8 cellular contexts compared by ENCODE assay signal in the genomic region with DNA sequence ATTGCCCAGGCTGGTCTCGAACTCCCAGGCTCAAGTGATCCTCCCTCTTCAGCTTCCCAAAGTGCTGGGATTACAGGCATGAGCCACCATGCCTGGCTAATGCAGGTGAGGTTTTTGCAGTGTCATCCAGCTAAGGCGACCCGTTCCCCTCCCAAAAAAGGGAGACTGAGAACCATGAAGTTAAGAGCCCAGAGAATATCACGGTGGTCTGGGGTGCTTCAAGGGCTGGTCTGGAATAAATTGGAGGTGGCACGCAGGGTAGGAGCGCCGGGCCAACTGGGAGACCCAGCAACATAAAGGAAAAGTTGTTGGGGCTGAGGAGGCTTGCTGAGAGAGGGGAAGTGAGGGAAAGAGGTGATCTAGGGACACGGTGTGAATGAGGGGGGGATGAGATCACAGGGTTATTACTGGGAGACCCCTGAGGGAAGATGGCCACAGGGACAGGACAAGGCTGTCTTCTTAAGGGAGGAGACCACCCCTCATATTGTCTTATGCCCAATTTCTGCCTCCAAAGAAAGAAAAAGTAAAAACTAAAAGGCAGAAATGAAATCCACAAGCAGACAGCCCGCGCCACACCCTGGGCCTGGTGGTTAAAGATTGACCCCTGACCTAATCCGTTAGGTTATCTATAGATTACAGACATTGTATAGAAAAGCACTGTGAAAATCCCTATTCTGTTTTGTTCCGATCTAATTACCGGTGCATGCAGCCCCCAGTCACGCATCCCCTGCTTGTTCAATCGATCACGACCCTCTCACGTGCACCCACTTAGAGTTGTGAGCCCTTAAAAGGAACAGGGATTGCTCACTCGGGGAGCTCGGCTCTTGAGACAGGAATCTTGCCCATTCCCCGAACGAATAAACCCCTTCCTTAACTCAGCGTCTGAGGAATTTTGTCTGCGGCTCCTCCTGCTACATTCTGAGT. TPM values are rescaled to one million over a fixed set of nuclear protein-coding genes. Genes with fewer than 3 reads are reported as not detected.
A peak's percentile ranks its signal among the peaks of the same experiment; 100 is the strongest.
DNase-seq lines count a peak whose midpoint lies in the region; ATAC-seq and TF ChIP-seq lines count a peak whose summit lies in the region.
"Not testable (repeated sequence)": the region's sequence is repeated elsewhere in the genome, so short reads cannot be mapped to it uniquely, and the experiment has no call there.
"Had no signal": no experiment of that assay in that cellular context is flagged by ENCODE, and none has a peak within 500 bp of the region (broad histone marks: within the 10 kb centered on the region; RNA-seq: fewer than 3 reads in every experiment).

No MANE protein-coding gene starts in this region.

- H4K8ac ChIP-seq in mesendoderm (ENCODE audit: low read depth, low read length) = not testable (repeated sequence)

- peak overlapping the region; percentile 1 for H3K4me2 ChIP-seq in mesendoderm (ENCODE audit: low read length)

- peak overlapping the region; percentile 96 for H3K27ac Mint-ChIP-seq in Calu3 (ENCODE audit: unreplicated experiment)
- not testable (repeated sequence) for H3K27ac Mint-ChIP-seq in activated T-cell treated with anti-CD3 and anti-CD28 coated beads, Interleukin-2, amount 50 U/mL, for 72 hours
- peak overlapping the region; percentile 100 for H3K27ac Mint-ChIP-seq in endodermal cell
- H3K27ac Mint-ChIP-seq in stimulated activated memory B cell treated with anti-CD40 and anti-IgM and Interleukin-4, amounts not matched to agents 10 μg/mL and 1 μg/mL and 100 μg/mL, for 72 hours = peak overlapping the region; percentile 92

- ATAC-seq in activated T-cell treated with anti-CD3 and anti-CD28 coated beads, Interleukin-2, amount 50 U/mL, for 72 hours (replicated peaks in 1 of 2); stimulated activated memory B cell treated with anti-CD40 and anti-IgM and Interleukin-4, amounts not matched to agents 10 μg/mL and 1 μg/mL and 100 μg/mL, for 72 hours: not testable (repeated sequence)

- H3K36me3 Mint-ChIP-seq in Calu3 (ENCODE audit: insufficient read depth, unreplicated experiment) (peaks cover 21% of the 10 kb centered on the region), endodermal cell (ENCODE audit: low read depth) (peaks cover 29% of the 10 kb centered on the region)
- not testable (repeated sequence) for H3K36me3 Mint-ChIP-seq in activated T-cell treated with anti-CD3 and anti-CD28 coated beads, Interleukin-2, amount 50 U/mL, for 72 hours (ENCODE audit: insufficient read depth in 2 of 2); stimulated activated memory B cell treated with anti-CD40 and anti-IgM and Interleukin-4, amounts not matched to agents 10 μg/mL and 1 μg/mL and 100 μg/mL, for 72 hours

- peaks cover 37% of the 10 kb centered on the region for H3K4me1 Mint-ChIP-seq in Calu3 (ENCODE audit: low read depth, unreplicated experiment)
- peaks cover 19% of the 10 kb centered on the region for H3K4me1 Mint-ChIP-seq in activated T-cell treated with anti-CD3 and anti-CD28 coated beads, Interleukin-2, amount 50 U/mL, for 72 hours (ENCODE audit: low read depth)
- H3K4me1 Mint-ChIP-seq in endodermal cell = peaks cover 31% of the 10 kb centered on the region
- H3K4me1 Mint-ChIP-seq in stimulated activated memory B cell treated with anti-CD40 and anti-IgM and Interleukin-4, amounts not matched to agents 10 μg/mL and 1 μg/mL and 100 μg/mL, for 72 hours = peaks cover 23% of the 10 kb centered on the region

- not testable (repeated sequence) for H3K9me3 Mint-ChIP-seq in Calu3 (ENCODE audit: low read depth, unreplicated experiment); activated T-cell treated with anti-CD3 and anti-CD28 coated beads, Interleukin-2, amount 50 U/mL, for 72 hours; endodermal cell; stimulated activated memory B cell treated with anti-CD40 and anti-IgM and Interleukin-4, amounts not matched to agents 10 μg/mL and 1 μg/mL and 100 μg/mL, for 72 hours

- not testable (repeated sequence) for H2BK15ac ChIP-seq in mesendoderm (replicated peaks; ENCODE audit: low read depth)

- H4K5ac ChIP-seq in mesendoderm (ENCODE audit: low read length) = not testable (repeated sequence)

- H3K27me3 ChIP-seq in endodermal cell (ENCODE audit: control insufficient read depth, insufficient read depth, low read length, poor library complexity, severe bottlenecking); mesendoderm (ENCODE audit: insufficient read depth, low read length, poor library complexity): not testable (repeated sequence)

- H3K27ac ChIP-seq in endodermal cell (ENCODE audit: low read depth, low read length) = peak overlapping the region; percentile 32
- H3K27ac ChIP-seq in mesendoderm (ENCODE audit: low read depth, low read length) = peak overlapping the region; percentile 79

- H3K56ac ChIP-seq in mesendoderm (ENCODE audit: low read length) = peak overlapping the region; percentile 89

- CTCF ChIA-PET in Calu3 (lab: Charles Lee) = not testable (repeated sequence)

- not testable (repeated sequence) for H3K23ac ChIP-seq in mesendoderm (ENCODE audit: low read length)

- peak overlapping the region; percentile 5 for H3K4ac ChIP-seq in mesendoderm (ENCODE audit: low read depth, low read length)

- not testable (repeated sequence) for H2BK5ac ChIP-seq in mesendoderm (ENCODE audit: low read length)

- not testable (repeated sequence) for H3K27me3 Mint-ChIP-seq in Calu3 (ENCODE audit: unreplicated experiment); endodermal cell (ENCODE audit: insufficient read depth)
- peaks cover 31% of the 10 kb centered on the region for H3K27me3 Mint-ChIP-seq in activated T-cell treated with anti-CD3 and anti-CD28 coated beads, Interleukin-2, amount 50 U/mL, for 72 hours (ENCODE audit: low read depth)
- peaks cover 43% of the 10 kb centered on the region for H3K27me3 Mint-ChIP-seq in stimulated activated memory B cell treated with anti-CD40 and anti-IgM and Interleukin-4, amounts not matched to agents 10 μg/mL and 1 μg/mL and 100 μg/mL, for 72 hours

- TF ChIP-seq CTCF in Calu3 (IDR thresholded peaks at IDR 0.05; ENCODE audit: unreplicated experiment); endodermal cell (conservative IDR thresholded peaks at IDR 0.05): not testable (repeated sequence)

- not testable (repeated sequence) for H3K79me2 ChIP-seq in mesendoderm (ENCODE audit: control insufficient read depth, insufficient read depth, low read length)

- intact Hi-C loops in Calu3 (cut with micrococcal nuclease; ENCODE audit: unreplicated experiment) = not testable (repeated sequence)

- not testable (repeated sequence) for DNase-seq in Calu3; activated T-cell treated with anti-CD3 and anti-CD28 coated beads, Interleukin-2, amount 50 U/mL, for 72 hours; mesendoderm
- peak; percentile 75 for DNase-seq in OCI-M2 (lab: John Stamatoyannopoulos, UW; ENCODE audit: unreplicated experiment)
- DNase-seq in endodermal cell = peak; percentile 61

- H3K79me1 ChIP-seq in mesendoderm (ENCODE audit: low read length) = not testable (repeated sequence)

- not testable (repeated sequence) for H2BK120ac ChIP-seq in mesendoderm (ENCODE audit: low read depth, low read length)

- H3K9me3 ChIP-seq in endodermal cell (ENCODE audit: control insufficient read depth, low read length) = not testable (repeated sequence)

- H3K9ac ChIP-seq in endodermal cell (ENCODE audit: extremely low read depth, low read length, poor library complexity, severe bottlenecking) (peak overlapping the region; percentile 90), mesendoderm (ENCODE audit: low read length) (peak overlapping the region; percentile 67)

- 45 to 67% methylated on average over 17 to 22 of the region's 23 CpGs for WGBS in endodermal cell (ENCODE audit: insufficient coverage in 1 of 2, insufficient read length in 1 of 2), 2 experiments
- no CpG with 5 or more reads among the region's 23 CpGs for whole genome bisulfite sequencing in mesendoderm (ENCODE audit: extremely low coverage, insufficient coverage, low lambda C conversion rate)

- peak overlapping the region; percentile 92 for H3K4me3 Mint-ChIP-seq in Calu3 (ENCODE audit: low read depth, unreplicated experiment)
- H3K4me3 Mint-ChIP-seq in activated T-cell treated with anti-CD3 and anti-CD28 coated beads, Interleukin-2, amount 50 U/mL, for 72 hours = peak overlapping the region; percentile 98 to 99
- peak overlapping the region; percentile 98 for H3K4me3 Mint-ChIP-seq in endodermal cell
- peak overlapping the region; percentile 92 for H3K4me3 Mint-ChIP-seq in stimulated activated memory B cell treated with anti-CD40 and anti-IgM and Interleukin-4, amounts not matched to agents 10 μg/mL and 1 μg/mL and 100 μg/mL, for 72 hours

- H3K18ac ChIP-seq in mesendoderm (ENCODE audit: low read length) = peak overlapping the region; percentile 19

- H3K36me3 ChIP-seq in endodermal cell (ENCODE audit: control insufficient read depth, insufficient read depth, low read length) = peaks cover 22% of the 10 kb centered on the region
- not testable (repeated sequence) for H3K36me3 ChIP-seq in mesendoderm (ENCODE audit: control insufficient read depth, insufficient read depth, low read length)

- H3K4me1 ChIP-seq in endodermal cell (ENCODE audit: control insufficient read depth, insufficient read depth, low read length); mesendoderm (ENCODE audit: control insufficient read depth, low read depth, low read length): not testable (repeated sequence)

- not testable (repeated sequence) for BruUV-seq in Calu3 (replicated peaks; lab: Mats Ljungman, UMichigan)

- H3K4me3 ChIP-seq in endodermal cell (ENCODE audit: low read length) = peak overlapping the region; percentile 89
- not testable (repeated sequence) for H3K4me3 ChIP-seq in mesendoderm (ENCODE audit: low read length)

- not testable (repeated sequence) for H2AK5ac ChIP-seq in mesendoderm (ENCODE audit: low read length)

RNA-seq across cellular contexts. Expression of gene APOC1, which starts 0.6 kb away (rescaled TPM):
- total RNA-seq in Calu3 (2022) (4.7 and 5.0 TPM in 2 replicates), endodermal cell (1,000 to 10,000 TPM in 1 of 2 donors, 100 to 1,000 TPM in 1; 914 to 1,040 TPM)
- not detected for total RNA-seq in activated T-cell treated with anti-CD3 and anti-CD28 coated beads, Interleukin-2, amount 50 U/mL, for 72 hours
- 82.6 TPM for polyA plus RNA-seq in endodermal cell (2013, experiment 1 of 2)
- 102 TPM for polyA plus RNA-seq in endodermal cell (2013, experiment 2 of 2)
- polyA plus RNA-seq in mesendoderm (2013, experiment 1 of 2) = 435 TPM
- 437 TPM for polyA plus RNA-seq in mesendoderm (2013, experiment 2 of 2)

RNA-seq across cellular contexts. Expression of gene APOE, which starts 8.2 kb away (rescaled TPM):
- total RNA-seq in Calu3 (2022) (1.1 and 4.1 TPM in 2 replicates), endodermal cell (1,000 to 10,000 TPM; 2,216 to 2,598 TPM)
- total RNA-seq in activated T-cell treated with anti-CD3 and anti-CD28 coated beads, Interleukin-2, amount 50 U/mL, for 72 hours = 1 to 10 TPM; 2.1 TPM
- 361 TPM for polyA plus RNA-seq in endodermal cell (2013, experiment 1 of 2)
- 368 TPM for polyA plus RNA-seq in endodermal cell (2013, experiment 2 of 2)
- polyA plus RNA-seq in mesendoderm (2013, experiment 1 of 2) = 299 TPM
- polyA plus RNA-seq in mesendoderm (2013, experiment 2 of 2) = 297 TPM

RNA-seq across cellular contexts. Expression of gene TOMM40, which starts 22.7 kb away (rescaled TPM):
- 152 and 162 TPM in 2 replicates for total RNA-seq in Calu3 (2022)
- 10 to 100 TPM; 53.0 to 65.1 TPM for total RNA-seq in activated T-cell treated with anti-CD3 and anti-CD28 coated beads, Interleukin-2, amount 50 U/mL, for 72 hours
- 10 to 100 TPM; 88.1 to 93.8 TPM for total RNA-seq in endodermal cell
- 55.4 TPM for polyA plus RNA-seq in endodermal cell (2013, experiment 1 of 2)
- 48.9 TPM for polyA plus RNA-seq in endodermal cell (2013, experiment 2 of 2)
- polyA plus RNA-seq in mesendoderm (2013, experiment 1 of 2) = 167 TPM
- polyA plus RNA-seq in mesendoderm (2013, experiment 2 of 2) = 165 TPM

RNA-seq across cellular contexts. Expression of gene APOC4, which starts 28.3 kb away (rescaled TPM):
- total RNA-seq in Calu3 (2022) = not detected in 2 replicates
- not detected for total RNA-seq in activated T-cell treated with anti-CD3 and anti-CD28 coated beads, Interleukin-2, amount 50 U/mL, for 72 hours
- total RNA-seq in endodermal cell = not detected
- polyA plus RNA-seq in endodermal cell (2013, experiment 1 of 2) = not detected
- polyA plus RNA-seq in endodermal cell (2013, experiment 2 of 2) = not detected
- polyA plus RNA-seq in mesendoderm (2013, experiment 1 of 2) = not detected
- polyA plus RNA-seq in mesendoderm (2013, experiment 2 of 2) = not detected
- total RNA-seq: colonic mucosa, glomerular endothelial cell had no signal

RNA-seq across cellular contexts. Expression of gene APOC2, which starts 32.1 kb away (rescaled TPM):
- total RNA-seq in Calu3 (2022) (not detected in 2 replicates), endodermal cell (under 1 TPM in 1 of 2 donors, not detected in 1; 0.70 TPM)
- total RNA-seq in activated T-cell treated with anti-CD3 and anti-CD28 coated beads, Interleukin-2, amount 50 U/mL, for 72 hours = not detected
- not detected for polyA plus RNA-seq in endodermal cell (2013, experiment 1 of 2)
- polyA plus RNA-seq in endodermal cell (2013, experiment 2 of 2) = not detected
- 0.06 TPM for polyA plus RNA-seq in mesendoderm (2013, experiment 1 of 2)
- not detected for polyA plus RNA-seq in mesendoderm (2013, experiment 2 of 2)
- total RNA-seq: glomerular endothelial cell had no signal

Comparison
In these comparisons a context has a peak if more than half of its experiments do, and no peak if none do; other contexts are left out.
1. RNA of gene APOC1, which starts 0.6 kb away (total RNA-seq): 914 to 1,040 TPM in endodermal cell; 4.7 to 5.0 TPM in Calu3 and not detected in activated T-cell treated with anti-CD3 and anti-CD28 coated beads, Interleukin-2, amount 50 U/mL, for 72 hours; every median in the first group is over 100 times any median in the second.
2. RNA of gene APOE, which starts 8.2 kb away (total RNA-seq): 2,216 to 2,598 TPM in endodermal cell; 2.1 TPM in activated T-cell treated with anti-CD3 and anti-CD28 coated beads, Interleukin-2, amount 50 U/mL, for 72 hours and 1.1 to 4.1 TPM in Calu3; every median in the first group is over 100 times any median in the second.
3. Peak in every context shown above with its lines, with median percentiles within 50 percentile points of each other: H3K4me3 Mint-ChIP-seq.